In the genomic region with DNA sequence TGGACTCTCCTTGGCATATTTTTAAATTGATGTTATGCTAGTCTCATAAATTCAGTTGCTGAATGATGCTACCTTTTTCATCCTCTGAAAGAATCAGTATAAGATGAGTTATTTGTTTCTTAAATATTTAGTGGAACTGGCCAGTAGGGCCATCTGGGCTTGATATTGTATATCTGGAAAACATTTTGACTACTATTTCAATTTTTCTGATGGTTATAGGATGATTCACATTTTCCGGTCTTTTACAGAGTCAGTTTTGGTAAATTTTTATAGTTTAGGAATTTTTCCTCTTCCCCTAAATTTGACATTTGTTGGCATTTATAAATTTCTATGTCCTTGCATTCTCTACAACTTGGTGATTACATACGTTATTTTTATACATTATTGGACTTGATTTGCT, we compare ENCODE assay signal across 24 cellular contexts.
"Had no signal": no experiment of that assay in that cellular context is flagged by ENCODE, and none has a peak within 500 bp of the region (broad histone marks: within the 10 kb centered on the region; RNA-seq: fewer than 3 reads in every experiment).

No MANE protein-coding gene starts in this region.

- DNase-seq: activated CD4-positive, alpha-beta memory T cell treated with anti-CD3 and anti-CD28 coated beads, Interleukin-2, amount 10 ng/mL, durations not matched to agents 7 days and 5 days; activated CD4-positive, alpha-beta T cell treated with anti-CD3 and anti-CD28 coated beads for 36 hours; activated CD4-positive, alpha-beta T cell treated with anti-CD3 and anti-CD28 coated beads, Interleukin-2, amount 50 U/mL, for 1 hour; activated gamma-delta T cell; activated naive CD4-positive, alpha-beta T cell treated with anti-CD3 and anti-CD28 coated beads for 36 hours; activated T-cell treated with anti-CD3 and anti-CD28 coated beads for 4 hours; activated T-cell treated with anti-CD3 and anti-CD28 coated beads, Interleukin-2, amount 50 U/mL, for 48 hours; adrenal gland; anterior cingulate cortex; caudate nucleus; Kasumi-1; NCI-H1105 treated with DMSO at 0.1 percent for 48 hours; NCI-H1436 treated with DMSO at 0.1 percent for 48 hours; NCI-H187; NCI-H2081 treated with DMSO at 0.1 percent for 48 hours; NCI-H446; NCI-H524; PC-9; SHP77 treated with DMSO at 0.1 percent for 48 hours; T-helper 1 cell; WERI-Rb-1 had no signal

- H3K4me1 ChIP-seq: adrenal gland, breast epithelium had no signal

- H3K9me3 ChIP-seq: adrenal gland, breast epithelium had no signal

- ATAC-seq: activated CD4-positive, alpha-beta T cell treated with anti-CD3 and anti-CD28 coated beads for 36 hours; activated T-helper 17 cell treated with anti-CD3 and anti-CD28 coated beads, Interleukin-2, amount 50 U/mL, for 72 hours had no signal

- H2AFZ ChIP-seq: PC-9 had no signal

- H3K27ac ChIP-seq: adrenal gland, breast epithelium, PC-9, WERI-Rb-1 had no signal

- H3K4me3 Mint-ChIP-seq: activated CD4-positive, alpha-beta memory T cell treated with anti-CD3 and anti-CD28 coated beads, Interleukin-2, amount 10 ng/mL, durations not matched to agents 7 days and 5 days; activated CD4-positive, alpha-beta T cell treated with anti-CD3 and anti-CD28 coated beads for 36 hours; activated naive CD4-positive, alpha-beta T cell treated with anti-CD3 and anti-CD28 coated beads for 36 hours; activated naive CD8-positive, alpha-beta T cell; activated T-helper 17 cell treated with anti-CD3 and anti-CD28 coated beads, Interleukin-2, amount 50 U/mL, for 72 hours had no signal

- H3K9me3 Mint-ChIP-seq: activated CD4-positive, alpha-beta memory T cell treated with anti-CD3 and anti-CD28 coated beads, Interleukin-2, amount 10 ng/mL, durations not matched to agents 7 days and 5 days; activated naive CD4-positive, alpha-beta T cell treated with anti-CD3 and anti-CD28 coated beads for 36 hours; activated T-helper 17 cell treated with anti-CD3 and anti-CD28 coated beads, Interleukin-2, amount 50 U/mL, for 72 hours had no signal

- H3K27me3 Mint-ChIP-seq: activated CD4-positive, alpha-beta T cell treated with anti-CD3 and anti-CD28 coated beads for 36 hours had no signal

- H3K36me3 Mint-ChIP-seq: activated naive CD8-positive, alpha-beta T cell had no signal

- H3K4me1 Mint-ChIP-seq: activated CD4-positive, alpha-beta memory T cell treated with anti-CD3 and anti-CD28 coated beads, Interleukin-2, amount 10 ng/mL, durations not matched to agents 7 days and 5 days; activated CD4-positive, alpha-beta T cell treated with anti-CD3 and anti-CD28 coated beads for 36 hours; activated T-helper 17 cell treated with anti-CD3 and anti-CD28 coated beads, Interleukin-2, amount 50 U/mL, for 72 hours had no signal

- H3K36me3 ChIP-seq: adrenal gland, breast epithelium, WERI-Rb-1 had no signal

- H3K4me3 ChIP-seq: adrenal gland, breast epithelium, PC-9 had no signal

- H3K27me3 ChIP-seq: adrenal gland, breast epithelium had no signal

- H3K4me2 ChIP-seq: PC-9 had no signal

- H3K27ac Mint-ChIP-seq: activated CD4-positive, alpha-beta memory T cell treated with anti-CD3 and anti-CD28 coated beads, Interleukin-2, amount 10 ng/mL, durations not matched to agents 7 days and 5 days; activated CD4-positive, alpha-beta T cell treated with anti-CD3 and anti-CD28 coated beads for 36 hours; activated naive CD4-positive, alpha-beta T cell treated with anti-CD3 and anti-CD28 coated beads for 36 hours; activated naive CD8-positive, alpha-beta T cell; activated T-helper 17 cell treated with anti-CD3 and anti-CD28 coated beads, Interleukin-2, amount 50 U/mL, for 72 hours had no signal
